ENCODE assay signal across 11 cellular contexts in the genomic region with DNA sequence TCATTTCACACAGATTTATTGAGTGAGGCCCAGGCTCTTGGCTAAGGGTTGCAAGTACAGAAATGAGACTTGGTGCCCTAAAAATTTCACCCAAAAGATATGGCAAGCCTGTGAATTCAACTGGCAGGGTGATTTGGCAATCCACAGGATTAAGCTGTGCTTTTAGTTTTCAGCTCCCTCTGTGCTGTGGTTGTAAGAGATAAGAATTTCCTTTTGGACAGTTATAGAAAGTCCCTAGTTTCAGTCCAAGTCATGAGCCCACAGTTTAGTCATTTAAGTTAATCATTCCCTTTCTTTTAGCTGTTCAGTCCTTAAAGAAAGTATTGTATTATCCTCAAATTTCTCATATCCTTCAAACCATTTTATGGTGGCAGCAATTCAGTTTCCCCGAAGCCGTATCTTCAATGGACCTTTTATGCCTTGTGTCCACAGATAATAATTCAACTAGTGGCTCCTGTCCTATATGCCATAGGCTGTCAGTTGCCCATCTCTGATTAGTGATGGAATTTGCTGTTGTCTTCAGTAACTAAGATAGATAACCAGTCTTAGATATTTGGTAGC.
DNase-seq lines count a peak whose midpoint lies in the region; ATAC-seq and TF ChIP-seq lines count a peak whose summit lies in the region.
"Had no signal": no experiment of that assay in that cellular context is flagged by ENCODE, and none has a peak within 500 bp of the region (broad histone marks: within the 10 kb centered on the region; RNA-seq: fewer than 3 reads in every experiment).

No MANE protein-coding gene starts in this region.

- H3K9ac ChIP-seq in MM.1S (ENCODE audit: low read length) = no peak overlapping the region

- TF ChIP-seq CTCF in MM.1S (IDR thresholded peaks at IDR 0.05; ENCODE audit: low read length) = no peak

- no peaks in the 10 kb centered on the region for H3F3A ChIP-seq in MM.1S (ENCODE audit: insufficient read depth, low read length)

- H3K27ac ChIP-seq in MM.1S (ENCODE audit: low read length) = no peak overlapping the region

- no peaks in the 10 kb centered on the region for H3K9me3 ChIP-seq in MM.1S (replicated peaks; ENCODE audit: insufficient read depth, low read length)

- H3K9me2 ChIP-seq in MM.1S (replicated peaks; ENCODE audit: insufficient read depth, low read length) = no peaks in the 10 kb centered on the region

- H3K4me3 ChIP-seq in GM08714 (ENCODE audit: low read length) (peak overlapping the region; percentile 23; the same call in 1 of the 2 replicates), MM.1S (ENCODE audit: low read length) (no peak overlapping the region)

- peaks cover 19% of the 10 kb centered on the region for H3K4me1 ChIP-seq in MM.1S (ENCODE audit: low read length)

- DNase-seq in MM.1S (peak; percentile 46), foreskin melanocyte (peak; percentile 94), mesenteric fat pad (ENCODE audit: low spot score) (no peak), NCI-H2107 treated with DMSO at 0.1 percent for 48 hours (lab: John Stamatoyannopoulos, UW; ENCODE audit: unreplicated experiment) (no peak), RPMI8226 (no peak)
- DNase-seq in activated CD4-positive, CD25-positive, alpha-beta regulatory T cell (lab: John Stamatoyannopoulos, UW) = no peak
- DNase-seq: activated CD4-positive, alpha-beta T cell treated with anti-CD3 and anti-CD28 coated beads for 1 hour; DMS153 had no signal

- no peaks in the 10 kb centered on the region for H3K36me3 ChIP-seq in MM.1S (replicated peaks; ENCODE audit: insufficient read depth, low read length)

- H3K79me2 ChIP-seq in MM.1S (ENCODE audit: low read length) = no peaks in the 10 kb centered on the region

- H3K4me2 ChIP-seq in MM.1S (ENCODE audit: low read depth, low read length) = peak overlapping the region; percentile 21; the same call in 1 of the 2 replicates

- H3K27me3 ChIP-seq in MM.1S (replicated peaks; ENCODE audit: insufficient read depth, low read length) = no peaks in the 10 kb centered on the region

- H4K20me1 ChIP-seq in MM.1S (ENCODE audit: insufficient read depth, low read length) = no peaks in the 10 kb centered on the region

- ATAC-seq in GM21447 (IDR thresholded peaks at IDR 0.05; ENCODE audit: unreplicated experiment) = peak; percentile 85
- ATAC-seq: stimulated activated effector memory CD8-positive, alpha-beta T cell treated with anti-CD3 and anti-CD28 coated beads, Interleukin-12 subunit alpha, Interleukin-12 subunit beta, amount 100 ng/mL, for 72 hours had no signal

- H2AFZ ChIP-seq in MM.1S (ENCODE audit: low read length) = no peak overlapping the region

Comparison
In these comparisons a context has a peak if more than half of its experiments do, and no peak if none do; other contexts are left out.
1. DNase-seq: peak in MM.1S (single experiment) and foreskin melanocyte (single experiment); none in mesenteric fat pad (single experiment), NCI-H2107 treated with DMSO at 0.1 percent for 48 hours (single experiment), activated CD4-positive, CD25-positive, alpha-beta regulatory T cell (0 of 4) and RPMI8226 (single experiment).